ENCODE assay signal across 37 cellular contexts in the genomic region with DNA sequence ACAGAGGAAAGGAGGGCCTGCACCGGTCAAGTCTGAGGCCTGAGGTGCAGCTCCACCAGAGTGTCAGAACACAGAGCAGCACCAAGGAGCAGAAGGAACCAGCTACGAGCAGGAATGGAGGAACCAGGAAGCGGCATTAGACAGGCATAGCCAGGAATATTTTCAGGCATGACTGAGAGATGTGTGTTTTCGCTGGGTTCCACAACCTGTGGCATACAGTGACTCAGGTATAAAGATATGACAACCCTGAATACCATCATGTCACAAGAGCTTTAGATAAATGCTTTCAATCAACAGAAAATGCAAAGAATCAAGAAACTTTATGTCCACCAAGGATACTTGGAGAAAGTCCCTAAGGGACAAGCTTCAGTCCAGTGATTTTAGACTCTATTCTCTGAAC.
DNase-seq lines count a peak whose midpoint lies in the region; FAIRE-seq and TF ChIP-seq lines count a peak whose summit lies in the region.
"Had no signal": no experiment of that assay in that cellular context is flagged by ENCODE, and none has a peak within 500 bp of the region (broad histone marks: within the 10 kb centered on the region; RNA-seq: fewer than 3 reads in every experiment).

No MANE protein-coding gene starts in this region.

- no peak overlapping the region for H3K27ac Mint-ChIP-seq in astrocyte (ENCODE audit: unreplicated experiment)
- H3K27ac Mint-ChIP-seq: B cell; CD14-positive monocyte; CD4-positive, alpha-beta memory T cell; CD4-positive, alpha-beta T cell; CD4-positive, CD25-positive, alpha-beta regulatory T cell; CD8-positive, alpha-beta T cell had no signal

- no TSS peak for BruUV-seq in mammary epithelial cell (replicated peaks; lab: Mats Ljungman, UMichigan)

- no peak overlapping the region for H4K8ac ChIP-seq in trophoblast cell (ENCODE audit: low read depth, low read length)

- H3K4me3 ChIP-seq in astrocyte (ENCODE audit: insufficient read depth, low read depth, low read length) (no peak overlapping the region), bronchial epithelial cell (ENCODE audit: low read depth, low read length) (no peak overlapping the region), trophoblast cell (ENCODE audit: low read depth, low read length) (no peak overlapping the region), tibial nerve (no peak overlapping the region), mammary epithelial cell (replicated peaks in 1 of 3; ENCODE audit: insufficient read depth in 1 of 3, low read depth in 2 of 3, low read length in 3 of 3) (no peak overlapping the region)
- H3K4me3 ChIP-seq: A549; BLaER1; BLaER1 treated with 17β-estradiol and CSF1 and Interleukin-3, amounts not matched to agents 10 nM and 100 nM had no signal

- no peak for TF ChIP-seq CTCF in astrocyte (IDR thresholded peaks at IDR 0.05; ENCODE audit: insufficient read depth, low read depth, low read length)
- no peak for TF ChIP-seq CTCF in bronchial epithelial cell (IDR thresholded peaks at IDR 0.05; ENCODE audit: insufficient read depth, low read length, severe bottlenecking)
- TF ChIP-seq CTCF in tibial nerve (IDR thresholded peaks at IDR 0.05): no peak
- no peak for TF ChIP-seq CTCF in mammary epithelial cell (conservative IDR thresholded peaks at IDR 0.05 in 1 of 2, IDR thresholded peaks at IDR 0.05 in 1 of 2; ENCODE audit: extremely low read depth in 1 of 2, insufficient read depth in 1 of 2, low read depth in 1 of 2, low read length in 2 of 2)

- WGBS in trophoblast cell (ENCODE audit: extremely low coverage, insufficient coverage, insufficient read length): no CpG with 5 or more reads among the region's 4 CpGs
- 94 to 97% methylated on average over 4 of the region's 4 CpGs for WGBS in tibial nerve, 2 donors
- WGBS in mammary epithelial cell (ENCODE audit: low coverage, missing lambda C conversion rate): 98% methylated on average over 4 of the region's 4 CpGs

- H2AK5ac ChIP-seq in trophoblast cell (ENCODE audit: low read length): no peak overlapping the region

- H3K18ac ChIP-seq in trophoblast cell (ENCODE audit: low read length): no peak overlapping the region

- H3K14ac ChIP-seq in trophoblast cell (ENCODE audit: low read length): no peak overlapping the region

- H3K4me2 ChIP-seq in astrocyte (ENCODE audit: low read length) (no peak overlapping the region), trophoblast cell (ENCODE audit: low read length) (no peak overlapping the region), mammary epithelial cell (ENCODE audit: insufficient read depth, low read depth, low read length) (no peak overlapping the region)
- H3K4me2 ChIP-seq: A549; BLaER1; BLaER1 treated with 17β-estradiol and CSF1 and Interleukin-3, amounts not matched to agents 10 nM and 100 nM had no signal

- H3K36me3 ChIP-seq in astrocyte (ENCODE audit: insufficient read depth, low read length): no peaks in the 10 kb centered on the region
- H3K36me3 ChIP-seq in bronchial epithelial cell (ENCODE audit: control insufficient read depth, insufficient read depth, low read length): no peaks in the 10 kb centered on the region
- H3K36me3 ChIP-seq in trophoblast cell (ENCODE audit: control insufficient read depth in 1 of 2, insufficient read depth in 2 of 2, low read length in 2 of 2): no peaks in the 10 kb centered on the region
- no peaks in the 10 kb centered on the region for H3K36me3 ChIP-seq in tibial nerve
- H3K36me3 ChIP-seq in mammary epithelial cell (ENCODE audit: insufficient read depth, low read length): no peaks in the 10 kb centered on the region
- H3K36me3 ChIP-seq: BE2C; BLaER1; BLaER1 treated with 17β-estradiol and CSF1 and Interleukin-3, amounts not matched to agents 10 nM and 100 nM had no signal

- no peak for TF ChIP-seq POLR2A in tibial nerve (IDR thresholded peaks at IDR 0.05)

- no peak overlapping the region for H2BK120ac ChIP-seq in trophoblast cell (ENCODE audit: insufficient read depth, low read length, poor library complexity)

- peak; percentile 41 for FAIRE-seq in astrocyte (lab: Jason Lieb, UNC)
- FAIRE-seq in bronchial epithelial cell (lab: Jason Lieb, UNC): peak; percentile 18
- FAIRE-seq: A204.1, A549, D721Med had no signal

- TF ChIP-seq EP300 in tibial nerve (IDR thresholded peaks at IDR 0.05): no peak

- in situ Hi-C loops in mammary epithelial cell (cut with MboI; ENCODE audit: low sequenced_read_pairs in 2 of 2): no loop called here

- H3K4ac ChIP-seq in trophoblast cell (ENCODE audit: low read depth, low read length): no peak overlapping the region

- H2BK5ac ChIP-seq in trophoblast cell (ENCODE audit: low read depth, low read length, poor library complexity): no peak overlapping the region

- no peaks in the 10 kb centered on the region for H3K79me2 ChIP-seq in astrocyte (ENCODE audit: insufficient read depth, low read length)
- H3K79me2 ChIP-seq in trophoblast cell (ENCODE audit: control insufficient read depth, insufficient read depth, low read length, poor library complexity): no peaks in the 10 kb centered on the region
- H3K79me2 ChIP-seq in mammary epithelial cell (ENCODE audit: insufficient read depth, low read length): no peaks in the 10 kb centered on the region

- no peaks in the 10 kb centered on the region for H3K27me3 Mint-ChIP-seq in astrocyte (ENCODE audit: low read depth, unreplicated experiment)
- H3K27me3 Mint-ChIP-seq: B cell; CD4-positive, alpha-beta T cell had no signal

- H2AFZ ChIP-seq in astrocyte (ENCODE audit: low read depth, low read length): no peak overlapping the region
- no peak overlapping the region for H2AFZ ChIP-seq in trophoblast cell (ENCODE audit: insufficient read depth, low read length, poor library complexity)
- H2AFZ ChIP-seq in mammary epithelial cell (ENCODE audit: low read depth, low read length): no peak overlapping the region

- H3K9me3 Mint-ChIP-seq in astrocyte (ENCODE audit: unreplicated experiment): peaks cover 3% of the 10 kb centered on the region
- H3K9me3 Mint-ChIP-seq: CD4-positive, alpha-beta T cell; CD8-positive, alpha-beta memory T cell; CD8-positive, alpha-beta T cell had no signal

- no peak overlapping the region for H4K12ac ChIP-seq in trophoblast cell (ENCODE audit: low read depth, low read length)

- no peaks in the 10 kb centered on the region for H3K36me3 Mint-ChIP-seq in astrocyte (ENCODE audit: low read depth, unreplicated experiment)
- H3K36me3 Mint-ChIP-seq: CD14-positive monocyte; CD4-positive, alpha-beta memory T cell; CD4-positive, CD25-positive, alpha-beta regulatory T cell; CD8-positive, alpha-beta memory T cell; CD8-positive, alpha-beta T cell had no signal

- DNase-seq in astrocyte (ENCODE audit: low read depth): no peak
- no peak for DNase-seq in bronchial epithelial cell (ENCODE audit: low read depth)
- DNase-seq in kidney tubule cell (ENCODE audit: low spot score): peak; percentile 50
- peak; percentile 69 to 88 for DNase-seq in trophoblast cell
- DNase-seq in tibial nerve (ENCODE audit: low spot score in 2 of 2): no peak
- no peak for DNase-seq in stimulated activated CD4-positive, alpha-beta T cell treated with anti-CD3 and anti-CD28 coated beads, Interleukin-2, amount 100 ng/mL, for 24 hours
- no peak for DNase-seq in mammary epithelial cell
- no peak for DNase-seq in CD1c-positive myeloid dendritic cell (ENCODE audit: extremely low spot score)
- DNase-seq: 8988T; ACHN; AML-193; BE2C; C1 segment of cervical spinal cord; Caco-2; Calu3; CD4-positive, alpha-beta memory T cell; CD4-positive, alpha-beta T cell; CD4-positive, CD25-positive, alpha-beta regulatory T cell; CD8-positive, alpha-beta memory T cell; CD8-positive, alpha-beta T cell; COR-L47; DMS 273 treated with DMSO at 0.1 percent for 48 hours; DMS153; DMS53; DMS79; DMS79 treated with DMSO at 0.1 percent for 48 hours; DND-41; EL had no signal

- H3K27ac ChIP-seq in astrocyte (ENCODE audit: low read depth, low read length) (no peak overlapping the region), trophoblast cell (ENCODE audit: low read depth, low read length) (no peak overlapping the region), tibial nerve (no peak overlapping the region), mammary epithelial cell (ENCODE audit: insufficient read depth, low read depth, low read length) (no peak overlapping the region)
- H3K27ac ChIP-seq: 22Rv1; BLaER1; BLaER1 treated with 17β-estradiol and CSF1 and Interleukin-3, amounts not matched to agents 10 nM and 100 nM; C4-2B had no signal

- H4K20me1 ChIP-seq in astrocyte (ENCODE audit: insufficient read depth, low read length): no peaks in the 10 kb centered on the region
- no peaks in the 10 kb centered on the region for H4K20me1 ChIP-seq in mammary epithelial cell (ENCODE audit: insufficient read depth, low read length)
- H4K20me1 ChIP-seq: BLaER1; BLaER1 treated with 17β-estradiol and CSF1 and Interleukin-3, amounts not matched to agents 10 nM and 100 nM had no signal

- dilution Hi-C loops in mammary epithelial cell (cut with HindIII; ENCODE audit: low sequenced_read_pairs): no loop called here

- no peak overlapping the region for H2BK12ac ChIP-seq in trophoblast cell (ENCODE audit: low read length)

- peaks cover 17% of the 10 kb centered on the region for H3K4me1 Mint-ChIP-seq in astrocyte (ENCODE audit: low read depth, unreplicated experiment)
- H3K4me1 Mint-ChIP-seq: B cell; CD4-positive, alpha-beta memory T cell; CD4-positive, CD25-positive, alpha-beta regulatory T cell; CD8-positive, alpha-beta memory T cell had no signal

- no peak overlapping the region for H3K23ac ChIP-seq in trophoblast cell (ENCODE audit: low read length)

- intact Hi-C loops in mammary epithelial cell (cut with micrococcal nuclease): no loop called here

- H3K9ac ChIP-seq in astrocyte (ENCODE audit: low read length) (no peak overlapping the region), trophoblast cell (ENCODE audit: low read length) (no peak overlapping the region), mammary epithelial cell (ENCODE audit: insufficient read depth, low read length) (no peak overlapping the region)
- H3K9ac ChIP-seq: BLaER1; BLaER1 treated with 17β-estradiol and CSF1 and Interleukin-3, amounts not matched to agents 10 nM and 100 nM had no signal

- H3K4me3 Mint-ChIP-seq in astrocyte (ENCODE audit: unreplicated experiment): no peak overlapping the region
- H3K4me3 Mint-ChIP-seq: B cell; CD14-positive monocyte; CD4-positive, alpha-beta memory T cell; CD4-positive, alpha-beta T cell; CD4-positive, CD25-positive, alpha-beta regulatory T cell; CD8-positive, alpha-beta memory T cell; CD8-positive, alpha-beta T cell had no signal

- no peaks in the 10 kb centered on the region for H3K79me1 ChIP-seq in trophoblast cell (ENCODE audit: low read length)

- no peak overlapping the region for H4K91ac ChIP-seq in trophoblast cell (ENCODE audit: low read depth, low read length)

- H3K4me1 ChIP-seq in astrocyte (ENCODE audit: insufficient read depth, low read length) (peaks cover 19% of the 10 kb centered on the region), trophoblast cell (ENCODE audit: control insufficient read depth in 1 of 2, insufficient read depth in 2 of 2, low read length in 2 of 2) (peaks cover 3 to 5% of the 10 kb centered on the region in 2 experiments), tibial nerve (no peaks in the 10 kb centered on the region), mammary epithelial cell (ENCODE audit: insufficient read depth, low read length) (peaks cover 27% of the 10 kb centered on the region)
- H3K4me1 ChIP-seq: BE2C, BLaER1, Caco-2 had no signal

- H3K9me3 ChIP-seq in astrocyte (ENCODE audit: insufficient read depth, low read depth, low read length) (no peaks in the 10 kb centered on the region), trophoblast cell (ENCODE audit: insufficient read depth, low read depth, low read length) (no peaks in the 10 kb centered on the region), tibial nerve (no peaks in the 10 kb centered on the region), mammary epithelial cell (replicated peaks; ENCODE audit: insufficient read depth, low read length) (no peaks in the 10 kb centered on the region)
- H3K9me3 ChIP-seq: A549, BE2C, Caco-2 had no signal

- CTCF ChIA-PET in mammary epithelial cell (lab: Charles Lee; ENCODE audit: low non-redundant PET): no interaction called here

- H3K27me3 ChIP-seq in astrocyte (ENCODE audit: insufficient read depth, low read length) (no peaks in the 10 kb centered on the region), bronchial epithelial cell (ENCODE audit: control insufficient read depth, insufficient read depth, low read length) (no peaks in the 10 kb centered on the region), trophoblast cell (ENCODE audit: insufficient read depth, low read length) (no peaks in the 10 kb centered on the region), tibial nerve (no peaks in the 10 kb centered on the region), mammary epithelial cell (ENCODE audit: insufficient read depth, low read length) (no peaks in the 10 kb centered on the region)
- H3K27me3 ChIP-seq: BE2C; BLaER1; BLaER1 treated with 17β-estradiol and CSF1 and Interleukin-3, amounts not matched to agents 10 nM and 100 nM had no signal

Comparison
In these comparisons a context has a peak if more than half of its experiments do, and no peak if none do; other contexts are left out.
1. DNase-seq: peak in kidney tubule cell (single experiment) and trophoblast cell (2 of 2); none in astrocyte (single experiment), bronchial epithelial cell (single experiment), tibial nerve (0 of 2), stimulated activated CD4-positive, alpha-beta T cell treated with anti-CD3 and anti-CD28 coated beads, Interleukin-2, amount 100 ng/mL, for 24 hours (0 of 2), mammary epithelial cell (single experiment) and CD1c-positive myeloid dendritic cell (single experiment).